In the genomic region with DNA sequence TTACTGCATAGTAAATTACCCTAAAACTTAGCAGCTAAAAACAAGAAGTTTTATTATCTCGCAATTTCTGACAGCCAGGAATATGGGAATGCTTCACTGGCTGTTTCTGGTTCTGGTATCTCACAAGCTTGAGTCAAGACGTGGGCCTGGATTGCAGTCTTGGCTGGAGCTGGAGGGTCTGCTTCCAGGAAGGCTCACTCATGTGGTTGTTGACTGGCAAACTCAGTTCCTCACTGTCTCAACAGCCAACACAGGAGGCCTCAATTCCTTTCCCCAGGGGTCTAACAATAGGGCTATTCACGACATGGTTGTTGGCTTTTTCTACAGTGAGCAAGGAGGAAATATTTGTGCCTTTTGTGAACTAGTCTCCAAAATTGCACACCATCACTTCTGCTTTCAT, we compare ENCODE assay signal across 18 cellular contexts.
DNase-seq lines count a peak whose midpoint lies in the region; FAIRE-seq and TF ChIP-seq lines count a peak whose summit lies in the region.
"Had no signal": no experiment of that assay in that cellular context is flagged by ENCODE, and none has a peak within 500 bp of the region (broad histone marks: within the 10 kb centered on the region; RNA-seq: fewer than 3 reads in every experiment).

No MANE protein-coding gene starts in this region.

- no peak overlapping the region for H3K27ac Mint-ChIP-seq in Calu3 (ENCODE audit: unreplicated experiment)

- H3K27ac ChIP-seq in kidney (ENCODE audit: low read depth in 2 of 2, low read length in 2 of 2) = no peak overlapping the region
- H3K27ac ChIP-seq: gastroesophageal sphincter had no signal

- CTCF ChIA-PET in Calu3 (lab: Charles Lee) = no interaction called here

- no peaks in the 10 kb centered on the region for H3K9me3 Mint-ChIP-seq in Calu3 (ENCODE audit: low read depth, unreplicated experiment)

- H3K4me3 Mint-ChIP-seq in Calu3 (ENCODE audit: low read depth, unreplicated experiment) = no peak overlapping the region

- DNase-seq in Calu3 (peak; percentile 3), NB4 (ENCODE audit: low read depth) (peak; percentile 17), astrocyte of the hippocampus (ENCODE audit: low read depth, low spot score) (peak; percentile 1), islet precursor cell (peak; percentile 91), NCI-H187 treated with DMSO at 0.1 percent for 48 hours (lab: John Stamatoyannopoulos, UW) (no peak), kidney (no peak)
- DNase-seq in activated CD8-positive, alpha-beta memory T cell treated with anti-CD3 and anti-CD28 coated beads for 24 hours = no peak
- no peak for DNase-seq in activated CD4-positive, alpha-beta T cell treated with anti-CD3 and anti-CD28 coated beads, Interleukin-2, amount 50 U/mL, for 4 hours
- DNase-seq: COR-L47; midbrain; NCI-H2029 treated with DMSO at 0.1 percent for 48 hours; NCI-H526 treated with DMSO at 0.1 percent for 48 hours; RPMI8226; stimulated activated CD4-positive, alpha-beta T cell treated with anti-CD3 and anti-CD28 coated beads, Interleukin-2, amount 100 ng/mL, for 48 hours; T-helper 2 cell had no signal

- no peak overlapping the region for H3K9ac ChIP-seq in kidney (ENCODE audit: low read length in 2 of 2)

- H3K36me3 ChIP-seq in kidney (ENCODE audit: control insufficient read depth in 1 of 2, insufficient read depth in 2 of 2, low read length in 2 of 2) = no peaks in the 10 kb centered on the region
- H3K36me3 ChIP-seq: gastroesophageal sphincter had no signal

- H3K27me3 Mint-ChIP-seq in Calu3 (ENCODE audit: unreplicated experiment) = no peaks in the 10 kb centered on the region

- no TSS peak for BruUV-seq in Calu3 (replicated peaks; lab: Mats Ljungman, UMichigan)

- no peak for TF ChIP-seq POLR2A in NB4 (IDR thresholded peaks at IDR 0.05; ENCODE audit: extremely low read depth, insufficient read length)

- no peaks in the 10 kb centered on the region for H3K4me1 Mint-ChIP-seq in Calu3 (ENCODE audit: low read depth, unreplicated experiment)

- FAIRE-seq in kidney (lab: Jason Lieb, UNC) = no peak
- FAIRE-seq: colon, islet of Langerhans had no signal

- H3K4me3 ChIP-seq in NB4 (ENCODE audit: low read depth, low read length) = no peak overlapping the region
- H3K4me3 ChIP-seq in kidney (ENCODE audit: low read length in 2 of 2) = no peak overlapping the region
- H3K4me3 ChIP-seq: gastroesophageal sphincter had no signal

- intact Hi-C loops in Calu3 (cut with micrococcal nuclease; ENCODE audit: unreplicated experiment) (no loop called here), kidney (cut with DNase I) (no loop called here)

- H3K36me3 Mint-ChIP-seq in Calu3 (ENCODE audit: insufficient read depth, unreplicated experiment) = no peaks in the 10 kb centered on the region

- H3K4me1 ChIP-seq in kidney (ENCODE audit: control insufficient read depth in 1 of 2, insufficient read depth in 1 of 2, low read depth in 1 of 2, low read length in 2 of 2) = no peaks in the 10 kb centered on the region
- H3K4me1 ChIP-seq: gastroesophageal sphincter had no signal

- TF ChIP-seq CTCF in Calu3 (IDR thresholded peaks at IDR 0.05; ENCODE audit: unreplicated experiment) (no peak), NB4 (IDR thresholded peaks at IDR 0.05; ENCODE audit: low read depth, low read length) (no peak), kidney (IDR thresholded peaks at IDR 0.05; ENCODE audit: borderline replicate concordance, extremely low read depth, insufficient read depth) (no peak)

- no peaks in the 10 kb centered on the region for H3K9me3 ChIP-seq in kidney (ENCODE audit: control insufficient read depth in 1 of 2, low read length in 2 of 2)
- H3K9me3 ChIP-seq: gastroesophageal sphincter had no signal

Comparison
In these comparisons a context has a peak if more than half of its experiments do, and no peak if none do; other contexts are left out.
1. DNase-seq: peak in Calu3 (single experiment), NB4 (single experiment), astrocyte of the hippocampus (single experiment) and islet precursor cell (single experiment); none in activated CD8-positive, alpha-beta memory T cell treated with anti-CD3 and anti-CD28 coated beads for 24 hours (single experiment), NCI-H187 treated with DMSO at 0.1 percent for 48 hours (single experiment), kidney (single experiment) and activated CD4-positive, alpha-beta T cell treated with anti-CD3 and anti-CD28 coated beads, Interleukin-2, amount 50 U/mL, for 4 hours (0 of 2).